ENCODE assay signal across 8 cellular contexts in the genomic region with DNA sequence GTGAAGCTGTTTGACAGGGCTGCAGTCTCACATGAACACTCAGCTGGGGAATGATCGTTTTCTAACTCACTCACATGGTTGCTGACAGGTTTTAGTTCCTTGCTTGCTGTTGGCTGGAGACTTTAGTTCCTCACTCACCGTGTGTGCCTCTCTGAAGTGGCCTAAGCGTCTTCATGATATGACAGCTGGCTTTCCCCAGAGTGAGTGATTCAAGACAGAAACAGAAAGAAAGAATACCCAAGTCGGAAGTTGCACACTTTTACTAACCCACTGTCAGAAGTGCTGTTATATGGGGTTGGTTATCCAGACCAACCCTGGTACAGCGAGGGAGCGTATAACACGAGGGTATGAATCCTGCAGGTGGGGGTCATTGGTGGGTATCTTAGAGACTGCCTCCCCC.
DNase-seq lines count a peak whose midpoint lies in the region; ATAC-seq and TF ChIP-seq lines count a peak whose summit lies in the region.

No MANE protein-coding gene starts in this region.

- TF ChIP-seq CTCF in esophagus squamous epithelium (IDR thresholded peaks at IDR 0.05): no peak

- DNase-seq in SIG-M5 (lab: John Stamatoyannopoulos, UW) (peak; percentile 48), memory B cell (ENCODE audit: low spot score in 2 of 2) (peak in 1 of 2 donors; percentile 22), DMS 273 (lab: John Stamatoyannopoulos, UW; ENCODE audit: unreplicated experiment) (no peak), NCI-H1436 treated with DMSO at 0.1 percent for 48 hours (lab: John Stamatoyannopoulos, UW) (no peak), hepatic stellate cell (ENCODE audit: low spot score) (no peak), esophagus squamous epithelium (lab: John Stamatoyannopoulos, UW) (no peak)

- peaks cover 2% of the 10 kb centered on the region for H3K9me3 Mint-ChIP-seq in memory B cell

- ATAC-seq in GM18868 (IDR thresholded peaks at IDR 0.05; ENCODE audit: unreplicated experiment) (peak; percentile 98), HG02938 (IDR thresholded peaks at IDR 0.05; ENCODE audit: unreplicated experiment) (peak; percentile 100), memory B cell (ENCODE audit: low read depth) (peak; percentile 95)

- no peak overlapping the region for H3K4me3 ChIP-seq in esophagus squamous epithelium

- H3K27me3 ChIP-seq in esophagus squamous epithelium: no peaks in the 10 kb centered on the region

- no peaks in the 10 kb centered on the region for H3K27me3 Mint-ChIP-seq in memory B cell

- H3K27ac ChIP-seq in esophagus squamous epithelium: peak overlapping the region in 2 of 4 donors; percentile 11 to 17

- intact Hi-C loops in esophagus squamous epithelium (cut with DNase I): no loop called here

- H3K4me1 ChIP-seq in esophagus squamous epithelium: no peaks in the 10 kb centered on the region

- H3K4me3 Mint-ChIP-seq in memory B cell: peak overlapping the region; percentile 39

- H3K36me3 ChIP-seq in esophagus squamous epithelium: no peaks in the 10 kb centered on the region

- WGBS in esophagus squamous epithelium, 2 donors: 56 to 64% methylated on average over 7 of the region's 7 CpGs

- TF ChIP-seq POLR2A in esophagus squamous epithelium (IDR thresholded peaks at IDR 0.05): no peak

- H3K36me3 Mint-ChIP-seq in memory B cell: no peaks in the 10 kb centered on the region

- peaks cover 8% of the 10 kb centered on the region for H3K4me1 Mint-ChIP-seq in memory B cell

- peak overlapping the region; percentile 90 for H3K27ac Mint-ChIP-seq in memory B cell

- no peaks in the 10 kb centered on the region for H3K9me3 ChIP-seq in esophagus squamous epithelium
